ENCODE assay signal across 1 cellular context in the genomic region with DNA sequence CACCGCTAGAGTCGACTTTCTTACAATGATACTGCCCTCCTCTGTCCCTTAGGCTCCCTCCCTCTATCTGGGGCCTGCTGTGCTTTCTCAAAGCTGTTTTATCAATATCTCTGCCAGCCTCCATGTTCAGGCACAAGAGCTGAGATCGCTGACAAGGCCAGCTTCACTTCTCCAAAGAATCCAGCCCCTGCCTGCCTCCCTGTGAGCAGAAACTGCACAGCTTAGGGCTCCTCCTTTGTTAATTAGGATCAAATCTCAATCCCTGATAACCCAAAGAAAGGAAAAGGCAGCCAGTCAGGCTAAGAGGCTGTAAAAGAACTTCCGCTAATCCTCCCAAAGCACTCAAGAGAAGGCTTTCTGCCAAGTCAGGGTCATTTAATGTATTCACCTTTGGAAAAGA.
TF ChIP-seq lines count a peak whose summit lies in the region.

No MANE protein-coding gene starts in this region.

TF ChIP-seq in WTC11, 78 proteins besides CTCF, POLR2A, EP300 and RAD21 (continued from another document):
- TF ChIP-seq ATF6 (CRISPR knock-in tag; IDR thresholded peaks at IDR 0.05) (no peak), USF1 (CRISPR knock-in tag; IDR thresholded peaks at IDR 0.05) (no peak), AR (CRISPR knock-in tag; IDR thresholded peaks at IDR 0.05) (no peak), NFATC4 (CRISPR knock-in tag; IDR thresholded peaks at IDR 0.05) (no peak), ZNF416 (CRISPR knock-in tag; IDR thresholded peaks at IDR 0.05) (no peak), RELA (CRISPR knock-in tag; IDR thresholded peaks at IDR 0.05; ENCODE audit: borderline replicate concordance) (no peak), ZNF671 (CRISPR knock-in tag; IDR thresholded peaks at IDR 0.05) (no peak), FOXJ3 (CRISPR knock-in tag; IDR thresholded peaks at IDR 0.05; ENCODE audit: borderline replicate concordance) (no peak), GABPB1 (CRISPR knock-in tag; IDR thresholded peaks at IDR 0.05) (no peak), NR3C1 (CRISPR knock-in tag; conservative IDR thresholded peaks at IDR 0.05; ENCODE audit: low read depth) (no peak), ATF3 (CRISPR knock-in tag; conservative IDR thresholded peaks at IDR 0.05) (no peak), ELF4 (CRISPR knock-in tag; IDR thresholded peaks at IDR 0.05; ENCODE audit: low read depth) (no peak)
